11 cellular contexts compared by ENCODE assay signal in the genomic region with DNA sequence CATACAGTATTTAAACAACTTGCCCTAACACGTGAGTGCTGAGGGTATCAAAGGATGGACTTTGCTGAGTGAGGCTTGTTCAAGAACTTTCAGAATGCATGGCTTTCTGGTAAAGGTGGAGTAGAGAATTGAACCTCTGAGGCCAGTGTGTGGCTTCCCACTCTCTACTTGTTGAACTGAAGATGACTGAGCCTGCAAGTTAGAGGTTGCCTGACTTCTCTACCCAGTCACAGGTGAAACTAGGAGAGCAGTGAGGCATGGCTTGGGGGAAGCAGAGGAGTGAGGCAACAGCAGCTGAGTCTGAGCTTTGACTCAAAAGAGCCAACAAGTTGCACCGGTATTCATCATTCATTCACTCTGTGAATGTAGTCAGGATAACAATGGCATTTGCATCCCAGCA.
DNase-seq lines count a peak whose midpoint lies in the region; ATAC-seq and TF ChIP-seq lines count a peak whose summit lies in the region.
"Had no signal": no experiment of that assay in that cellular context is flagged by ENCODE, and none has a peak within 500 bp of the region (broad histone marks: within the 10 kb centered on the region; RNA-seq: fewer than 3 reads in every experiment).

No MANE protein-coding gene starts in this region.

- H3K9me3 ChIP-seq in H9 (ENCODE audit: control insufficient read depth, low read depth, low read length) = no peaks in the 10 kb centered on the region
- H3K9me3 ChIP-seq in effector memory CD4-positive, alpha-beta T cell (ENCODE audit: control insufficient read depth, low read length) = no peaks in the 10 kb centered on the region

- H3K4me3 Mint-ChIP-seq in H9 = no peak overlapping the region
- H3K4me3 Mint-ChIP-seq: activated naive CD4-positive, alpha-beta T cell treated with anti-CD3 and anti-CD28 coated beads, Interleukin-2, amount 50 U/mL, for 24 hours had no signal

- peak; percentile 3 to 4 for DNase-seq in stimulated activated CD4-positive, alpha-beta T cell treated with anti-CD3 and anti-CD28 coated beads, Interleukin-4, amount 100 ng/mL, for 48 hours (ENCODE audit: low read depth in 2 of 2)
- no peak for DNase-seq in stimulated activated CD4-positive, alpha-beta T cell treated with anti-CD3 and anti-CD28 coated beads, Interleukin-2, amount 100 ng/mL, for 48 hours
- DNase-seq in H9 = no peak
- no peak for DNase-seq in stimulated activated naive CD8-positive, alpha-beta T cell treated with anti-CD3 and anti-CD28 coated beads, Interleukin-15, Interleukin-2, amounts not matched to agents 100 U/mL and 50 U/mL, for 24 hours
- DNase-seq in NCI-H2081 treated with DMSO at 0.1 percent for 48 hours (lab: John Stamatoyannopoulos, UW) = no peak
- DNase-seq in NCI-H2171 treated with DMSO at 0.1 percent for 48 hours (lab: John Stamatoyannopoulos, UW) = no peak
- no peak for DNase-seq in effector memory CD4-positive, alpha-beta T cell
- DNase-seq: glutamatergic neuron, retina had no signal

- no CpG with 5 or more reads among the region's 2 CpGs for WGBS in H9 (ENCODE audit: extremely low coverage, insufficient read length, low lambda C conversion rate)

- H3K9me3 Mint-ChIP-seq in H9 = peaks cover 10 to 12% of the 10 kb centered on the region in 2 experiments; a peak in 4 of 5 replicates
- H3K9me3 Mint-ChIP-seq: activated naive CD4-positive, alpha-beta T cell treated with anti-CD3 and anti-CD28 coated beads, Interleukin-2, amount 50 U/mL, for 24 hours had no signal

- peaks cover 3 to 7% (median 7%) of the 10 kb centered on the region in 3 experiments; a peak in 6 of 7 replicates for H3K36me3 Mint-ChIP-seq in H9 (ENCODE audit: insufficient read depth in 1 of 3, low read depth in 3 of 3)

- no peak overlapping the region for H2AFZ ChIP-seq in H9 (ENCODE audit: low read length)

- no peaks in the 10 kb centered on the region for H3K79me1 ChIP-seq in H9 (ENCODE audit: insufficient read depth, low read depth, low read length, poor library complexity, severe bottlenecking)

- H3K4me3 ChIP-seq in effector memory CD4-positive, alpha-beta T cell (ENCODE audit: insufficient read depth, low read depth, low read length, poor library complexity, severe bottlenecking) = no peak overlapping the region

- H3K23ac ChIP-seq in H9 (ENCODE audit: insufficient read length, low read depth, low read length) = no peak overlapping the region

- H4K8ac ChIP-seq in H9 (replicated peaks; ENCODE audit: insufficient read length, low read depth, low read length) = no peak overlapping the region

- H2BK120ac ChIP-seq in H9 (ENCODE audit: low read depth, low read length, poor library complexity, severe bottlenecking) = no peak overlapping the region

- H3K27ac ChIP-seq in H9 (ENCODE audit: insufficient read length, low read depth, low read length) = no peak overlapping the region
- no peak overlapping the region for H3K27ac ChIP-seq in effector memory CD4-positive, alpha-beta T cell (ENCODE audit: insufficient read depth, low read length, poor library complexity, severe bottlenecking)

- H3K27me3 Mint-ChIP-seq in H9 (ENCODE audit: low read depth) = no peaks in the 10 kb centered on the region
- H3K27me3 Mint-ChIP-seq: activated naive CD4-positive, alpha-beta T cell treated with anti-CD3 and anti-CD28 coated beads, Interleukin-2, amount 50 U/mL, for 24 hours had no signal

- H3K56ac ChIP-seq in H9 (ENCODE audit: insufficient read length, low read depth, low read length) = no peak overlapping the region

- no peak overlapping the region for H3K4ac ChIP-seq in H9 (ENCODE audit: low read depth, low read length)

- H3K4me1 ChIP-seq in H9 (ENCODE audit: insufficient read depth, low read length) = peaks cover 4% of the 10 kb centered on the region
- H3K4me1 ChIP-seq in effector memory CD4-positive, alpha-beta T cell (ENCODE audit: control insufficient read depth, insufficient read depth, low read length, poor library complexity, severe bottlenecking) = no peaks in the 10 kb centered on the region

- H3K27me3 ChIP-seq in H9 (ENCODE audit: insufficient read depth, low read length) = no peaks in the 10 kb centered on the region
- H3K27me3 ChIP-seq in effector memory CD4-positive, alpha-beta T cell (replicated peaks; ENCODE audit: control insufficient read depth, insufficient read depth, low read length, poor library complexity, severe bottlenecking) = no peaks in the 10 kb centered on the region

- no peak overlapping the region for H3T11ph ChIP-seq in H9 (ENCODE audit: low read length)

- no peaks in the 10 kb centered on the region for H4K20me1 ChIP-seq in H9 (ENCODE audit: control insufficient read depth, insufficient read depth, insufficient read length)

- H3K36me3 ChIP-seq in effector memory CD4-positive, alpha-beta T cell (ENCODE audit: control insufficient read depth, insufficient read depth, low read length) = no peaks in the 10 kb centered on the region

- peak; percentile 100 for ATAC-seq in HG03565 (IDR thresholded peaks at IDR 0.05; ENCODE audit: unreplicated experiment)
- ATAC-seq in stimulated activated naive CD8-positive, alpha-beta T cell treated with anti-CD3 and anti-CD28 coated beads, Interleukin-15, Interleukin-2, amounts not matched to agents 100 U/mL and 50 U/mL, for 24 hours = peak; percentile 68

- peaks cover 13 to 17% of the 10 kb centered on the region in 2 experiments for H3K4me1 Mint-ChIP-seq in H9
- H3K4me1 Mint-ChIP-seq: activated naive CD4-positive, alpha-beta T cell treated with anti-CD3 and anti-CD28 coated beads, Interleukin-2, amount 50 U/mL, for 24 hours had no signal

- H3K4me2 ChIP-seq in H9 (ENCODE audit: insufficient read depth, insufficient read length, low read length) = no peak overlapping the region

- no peaks in the 10 kb centered on the region for H3K79me2 ChIP-seq in H9 (ENCODE audit: insufficient read depth, low read length)

- no peak for TF ChIP-seq CTCF in H9 (conservative IDR thresholded peaks at IDR 0.05)

- no peak overlapping the region for H4K91ac ChIP-seq in H9 (ENCODE audit: insufficient read length, low read depth, low read length)

- H2BK12ac ChIP-seq in H9 (ENCODE audit: insufficient read length, low read depth, low read length) = no peak overlapping the region

- H4K5ac ChIP-seq in H9 (ENCODE audit: insufficient read length, low read depth, low read length) = no peak overlapping the region

- H3K18ac ChIP-seq in H9 (ENCODE audit: insufficient read length, low read depth, low read length) = no peak overlapping the region

- no peak overlapping the region for H2AK5ac ChIP-seq in H9 (ENCODE audit: insufficient read length, low read length)

- no peak overlapping the region for H2BK15ac ChIP-seq in H9 (ENCODE audit: low read depth, low read length)

- H3K23me2 ChIP-seq in H9 (ENCODE audit: insufficient read length, low read depth, low read length, poor library complexity, severe bottlenecking) = peaks cover 2% of the 10 kb centered on the region

- no peak overlapping the region for H2BK5ac ChIP-seq in H9 (ENCODE audit: insufficient read length, low read length)

- H3K9ac ChIP-seq in H9 (ENCODE audit: extremely low read depth, insufficient read length, low read length) = no peak overlapping the region

- H2BK20ac ChIP-seq in H9 (ENCODE audit: low read depth, low read length, poor library complexity, severe bottlenecking) = no peak overlapping the region

- H3K14ac ChIP-seq in H9 (ENCODE audit: insufficient read depth, low read length) = no peak overlapping the region

- peak overlapping the region; percentile 20 to 82 (median 73); a peak in 5 of 7 replicates for H3K27ac Mint-ChIP-seq in H9
- H3K27ac Mint-ChIP-seq: activated naive CD4-positive, alpha-beta T cell treated with anti-CD3 and anti-CD28 coated beads, Interleukin-2, amount 50 U/mL, for 24 hours had no signal

Comparison
In these comparisons a context has a peak if more than half of its experiments do, and no peak if none do; other contexts are left out.
1. DNase-seq: peak in stimulated activated CD4-positive, alpha-beta T cell treated with anti-CD3 and anti-CD28 coated beads, Interleukin-4, amount 100 ng/mL, for 48 hours (2 of 2); none in stimulated activated CD4-positive, alpha-beta T cell treated with anti-CD3 and anti-CD28 coated beads, Interleukin-2, amount 100 ng/mL, for 48 hours (0 of 2), H9 (single experiment), stimulated activated naive CD8-positive, alpha-beta T cell treated with anti-CD3 and anti-CD28 coated beads, Interleukin-15, Interleukin-2, amounts not matched to agents 100 U/mL and 50 U/mL, for 24 hours (single experiment), NCI-H2081 treated with DMSO at 0.1 percent for 48 hours (single experiment), NCI-H2171 treated with DMSO at 0.1 percent for 48 hours (single experiment) and effector memory CD4-positive, alpha-beta T cell (0 of 3).